10 cellular contexts compared by ENCODE assay signal in genomic region chr21:46057111-46057709, GRCh38. TPM values are rescaled to one million over a fixed set of nuclear protein-coding genes. Genes with fewer than 3 reads are reported as not detected.
DNase-seq lines count a peak whose midpoint lies in the region; ATAC-seq and TF ChIP-seq lines count a peak whose summit lies in the region.
"Had no signal": no experiment of that assay in that cellular context is flagged by ENCODE, and none has a peak within 500 bp of the region (broad histone marks: within the 10 kb centered on the region; RNA-seq: fewer than 3 reads in every experiment).

No MANE protein-coding gene starts in this region.

- peak overlapping the region; percentile 53 for H3K4me3 Mint-ChIP-seq in natural killer cell
- no peak overlapping the region for H3K4me3 Mint-ChIP-seq in Caco-2 (ENCODE audit: unreplicated experiment)

- H3K27me3 ChIP-seq in duodenal mucosa (ENCODE audit: control insufficient read depth in 1 of 2, insufficient read depth in 2 of 2, low read length in 2 of 2), result no peaks in the 10 kb centered on the region
- H3K27me3 ChIP-seq in thyroid gland, result no peaks in the 10 kb centered on the region
- no peaks in the 10 kb centered on the region for H3K27me3 ChIP-seq in Caco-2 (replicated peaks; ENCODE audit: control insufficient read depth, insufficient read depth, low read length)

- no peaks in the 10 kb centered on the region for H3K36me3 ChIP-seq in duodenal mucosa (ENCODE audit: control insufficient read depth in 1 of 2, insufficient read depth in 2 of 2, low read length in 2 of 2)
- H3K36me3 ChIP-seq in thyroid gland, result no peaks in the 10 kb centered on the region
- no peaks in the 10 kb centered on the region for H3K36me3 ChIP-seq in Caco-2 (ENCODE audit: control insufficient read depth, insufficient read depth, low read length)

- H3K27ac ChIP-seq in duodenal mucosa (ENCODE audit: low read depth, low read length) (peak overlapping the region; percentile 80), thyroid gland (peak overlapping the region; percentile 19 to 50 (median 47))

- no peaks in the 10 kb centered on the region for H3K36me3 Mint-ChIP-seq in natural killer cell
- H3K36me3 Mint-ChIP-seq in Caco-2 (ENCODE audit: insufficient read depth, unreplicated experiment), result peaks cover 4% of the 10 kb centered on the region

- H3K9ac ChIP-seq in duodenal mucosa (ENCODE audit: low read depth in 1 of 2, low read length in 2 of 2), result no peak overlapping the region

- H3K9me3 Mint-ChIP-seq in natural killer cell, result no peaks in the 10 kb centered on the region
- H3K9me3 Mint-ChIP-seq in Caco-2 (ENCODE audit: unreplicated experiment), result peaks cover 21% of the 10 kb centered on the region

- 58 to 66% methylated on average over 14 to 17 of the region's 27 CpGs for WGBS in thyroid gland, 2 donors

- H3K27me3 Mint-ChIP-seq in natural killer cell (ENCODE audit: low read depth in 2 of 2) (peaks cover 22% of the 10 kb centered on the region in 2 donors), Caco-2 (ENCODE audit: insufficient read depth, unreplicated experiment) (no peaks in the 10 kb centered on the region)

- BruUV-seq in Caco-2 (replicated peaks; lab: Mats Ljungman, UMichigan), result no TSS peak

- TF ChIP-seq POLR2A in thyroid gland (IDR thresholded peaks at IDR 0.05), result no peak

- H3K4me3 ChIP-seq in duodenal mucosa (ENCODE audit: low read depth in 1 of 2, low read length in 2 of 2) (no peak overlapping the region), thyroid gland (replicated peaks in 1 of 3) (no peak overlapping the region), Caco-2 (ENCODE audit: low read depth, low read length) (no peak overlapping the region)

- H3K27ac Mint-ChIP-seq in natural killer cell, result peak overlapping the region in 1 of 2 donors; percentile 77
- H3K27ac Mint-ChIP-seq in Caco-2 (ENCODE audit: unreplicated experiment), result no peak overlapping the region

- intact Hi-C loops in natural killer cell (cut with micrococcal nuclease) (no loop called here), thyroid gland (cut with DNase I) (no loop called here), Caco-2 (cut with micrococcal nuclease; ENCODE audit: unreplicated experiment) (no loop called here)

- CTCF ChIA-PET in Caco-2 (lab: Charles Lee), result no interaction called here

- TF ChIP-seq CTCF in natural killer cell (IDR thresholded peaks at IDR 0.05) (no peak), thyroid gland (IDR thresholded peaks at IDR 0.05) (no peak), Caco-2 (IDR thresholded peaks at IDR 0.05; ENCODE audit: insufficient read depth in 1 of 2, low read depth in 1 of 2, low read length in 1 of 2, severe bottlenecking in 1 of 2, unreplicated experiment in 1 of 2) (no peak)

- H3K9me3 ChIP-seq in duodenal mucosa (ENCODE audit: control insufficient read depth in 1 of 2, low read length in 2 of 2) (peaks cover 4 to 5% of the 10 kb centered on the region in 2 donors), thyroid gland (no peaks in the 10 kb centered on the region), Caco-2 (peaks cover 3% of the 10 kb centered on the region; the same call in 1 of the 2 replicates)

- ATAC-seq in natural killer cell, result peak in 1 of 3 donors; percentile 39
- ATAC-seq in HG02571 (IDR thresholded peaks at IDR 0.05; ENCODE audit: unreplicated experiment), result no peak

- DNase-seq in activated T-cell treated with anti-CD3 and anti-CD28 coated beads for 24 hours (ENCODE audit: low read depth) (peak; percentile 28), activated T-cell treated with anti-CD3 and anti-CD28 coated beads for 4 hours (no peak), natural killer cell (no peak), thyroid gland (no peak), Caco-2 (no peak), T1000 (lab: John Stamatoyannopoulos, UW) (no peak)
- DNase-seq: NCI-H1092, SW 1271 had no signal

- H3K4me1 ChIP-seq in duodenal mucosa (ENCODE audit: control insufficient read depth in 1 of 2, insufficient read depth in 2 of 2, low read length in 2 of 2), result peaks cover 10 to 17% of the 10 kb centered on the region in 2 donors
- H3K4me1 ChIP-seq in thyroid gland, result peaks cover 0 to 18% of the 10 kb centered on the region in 2 donors
- no peaks in the 10 kb centered on the region for H3K4me1 ChIP-seq in Caco-2

- peaks cover 16 to 21% of the 10 kb centered on the region in 2 donors for H3K4me1 Mint-ChIP-seq in natural killer cell
- H3K4me1 Mint-ChIP-seq in Caco-2 (ENCODE audit: low read depth, unreplicated experiment), result no peaks in the 10 kb centered on the region

- POLR2A ChIA-PET in Caco-2 (lab: Charles Lee), result no interaction called here

RNA-seq across cellular contexts. Expression of gene COL6A2, which starts 40.7 kb away (rescaled TPM):
- total RNA-seq in natural killer cell (100 to 1,000 TPM in 1 of 3 donors, 10 to 100 TPM in 2; 93.9 to 110 (median 97.2) TPM), thyroid gland (100 to 1,000 TPM in 3 of 4 donors, 10 to 100 TPM in 1; 79.4 to 191 (median 172) TPM), Caco-2 (2022) (8.8 and 11.1 TPM in 2 replicates)
